Comparison of ENCODE assay signal across 11 cellular contexts in the genomic region with DNA sequence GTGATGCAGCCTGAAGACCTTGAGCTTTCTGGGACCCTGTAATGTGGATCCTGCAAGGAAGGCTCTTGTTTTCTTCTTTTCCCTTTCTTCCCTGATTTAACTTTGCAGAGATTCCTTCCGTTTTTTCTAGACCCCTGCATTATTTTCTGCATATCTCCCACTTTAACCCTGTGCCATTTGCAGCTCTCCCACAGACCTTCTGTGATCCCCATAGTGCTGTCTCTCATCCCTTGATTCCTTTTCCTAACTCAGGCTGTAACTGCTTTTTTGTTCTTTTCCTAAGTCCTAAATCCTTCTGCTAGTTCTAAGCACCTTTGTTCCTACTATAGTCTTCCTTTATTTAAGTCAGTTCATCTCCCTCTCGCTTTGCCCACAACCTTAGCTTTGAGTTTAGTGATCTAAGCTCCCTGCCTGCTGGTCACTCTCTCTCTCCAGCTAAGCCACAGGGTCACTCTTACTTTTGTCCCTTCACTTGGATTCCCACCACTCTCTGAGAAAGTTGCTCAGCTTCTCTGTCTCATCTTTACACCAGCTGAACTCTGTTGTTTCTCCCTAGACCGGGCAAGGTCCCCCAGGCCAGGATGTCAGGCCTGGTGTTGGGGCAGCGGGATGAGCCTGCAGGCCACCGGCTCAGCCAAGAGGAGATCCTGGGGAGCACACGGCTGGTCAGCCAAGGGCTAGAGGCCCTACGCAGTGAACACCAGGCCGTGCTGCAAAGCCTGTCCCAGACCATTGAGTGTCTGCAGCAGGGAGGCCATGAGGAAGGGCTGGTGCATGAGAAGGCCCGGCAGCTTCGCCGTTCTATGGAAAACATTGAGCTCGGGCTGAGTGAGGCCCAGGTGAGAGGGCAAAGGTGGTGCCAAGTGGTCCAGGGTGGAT. TPM values are rescaled to one million over a fixed set of nuclear protein-coding genes. Genes with fewer than 3 reads are reported as not detected.
DNase-seq lines count a peak whose midpoint lies in the region; ATAC-seq, FAIRE-seq and TF ChIP-seq lines count a peak whose summit lies in the region.
"Had no signal": no experiment of that assay in that cellular context is flagged by ENCODE, and none has a peak within 500 bp of the region (broad histone marks: within the 10 kb centered on the region; RNA-seq: fewer than 3 reads in every experiment).

No MANE protein-coding gene starts in this region.

- peaks cover 30% of the 10 kb centered on the region for H3K79me2 ChIP-seq in astrocyte (ENCODE audit: insufficient read depth, low read length)

- H3K27ac ChIP-seq in cardiac muscle cell (peak overlapping the region; percentile 91), astrocyte (ENCODE audit: low read depth, low read length) (no peak overlapping the region)

- peak overlapping the region; percentile 98 for H3K9ac ChIP-seq in astrocyte (ENCODE audit: low read length)

- H2AFZ ChIP-seq in astrocyte (ENCODE audit: low read depth, low read length) = no peak overlapping the region

- peak overlapping the region; percentile 95 for H3K4me2 ChIP-seq in astrocyte (ENCODE audit: low read length)

- H3K27me3 Mint-ChIP-seq in astrocyte (ENCODE audit: low read depth, unreplicated experiment) = no peaks in the 10 kb centered on the region
- no peaks in the 10 kb centered on the region for H3K27me3 Mint-ChIP-seq in type B pancreatic cell

- H3K9me3 Mint-ChIP-seq in astrocyte (ENCODE audit: unreplicated experiment) (no peaks in the 10 kb centered on the region), type B pancreatic cell (no peaks in the 10 kb centered on the region)

- H3K9me3 ChIP-seq in cardiac muscle cell (ENCODE audit: low read depth) = no peaks in the 10 kb centered on the region
- H3K9me3 ChIP-seq in astrocyte (ENCODE audit: insufficient read depth, low read depth, low read length) = no peaks in the 10 kb centered on the region
- H3K9me3 ChIP-seq in mucosa of descending colon = no peaks in the 10 kb centered on the region
- H3K9me3 ChIP-seq: neutrophil had no signal

- ATAC-seq in left ventricle myocardium superior (no peak), mucosa of descending colon (no peak), GM18870 (IDR thresholded peaks at IDR 0.05; ENCODE audit: unreplicated experiment) (no peak), HG02885 (IDR thresholded peaks at IDR 0.05; ENCODE audit: poor library complexity, unreplicated experiment) (no peak)

- H3K36me3 Mint-ChIP-seq in astrocyte (ENCODE audit: low read depth, unreplicated experiment) = peaks cover 17% of the 10 kb centered on the region
- peaks cover 8% of the 10 kb centered on the region for H3K36me3 Mint-ChIP-seq in type B pancreatic cell

- intact Hi-C loops in left ventricle myocardium superior (cut with micrococcal nuclease) (no loop called here), mucosa of descending colon (cut with DNase I, micrococcal nuclease) (no loop called here)

- no peaks in the 10 kb centered on the region for H4K20me1 ChIP-seq in astrocyte (ENCODE audit: insufficient read depth, low read length)

- TF ChIP-seq CTCF in cardiac muscle cell (IDR thresholded peaks at IDR 0.05; ENCODE audit: low read depth, low read length) = no peak
- no peak for TF ChIP-seq CTCF in astrocyte (IDR thresholded peaks at IDR 0.05; ENCODE audit: insufficient read depth, low read depth, low read length)
- no peak for TF ChIP-seq CTCF in mucosa of descending colon (IDR thresholded peaks at IDR 0.05)
- TF ChIP-seq CTCF in type B pancreatic cell (conservative IDR thresholded peaks at IDR 0.05) = no peak

- H3K4me3 ChIP-seq in cardiac muscle cell = peak overlapping the region; percentile 81
- H3K4me3 ChIP-seq in astrocyte (ENCODE audit: insufficient read depth, low read depth, low read length) = no peak overlapping the region
- H3K4me3 ChIP-seq in mucosa of descending colon = no peak overlapping the region

- peaks cover 15% of the 10 kb centered on the region for H3K4me1 Mint-ChIP-seq in astrocyte (ENCODE audit: low read depth, unreplicated experiment)
- peaks cover 33% of the 10 kb centered on the region for H3K4me1 Mint-ChIP-seq in type B pancreatic cell (ENCODE audit: unreplicated experiment)

- peak overlapping the region; percentile 96 for H3K4me3 Mint-ChIP-seq in astrocyte (ENCODE audit: unreplicated experiment)
- peak overlapping the region; percentile 98 for H3K4me3 Mint-ChIP-seq in type B pancreatic cell

- H3K36me3 ChIP-seq in cardiac muscle cell (peaks cover 20% of the 10 kb centered on the region), astrocyte (ENCODE audit: insufficient read depth, low read length) (peaks cover 8% of the 10 kb centered on the region), mucosa of descending colon (ENCODE audit: low read depth) (no peaks in the 10 kb centered on the region)

- DNase-seq in cardiac muscle cell (ENCODE audit: low read depth in 1 of 2, low spot score in 1 of 2) = no peak
- no peak for DNase-seq in left ventricle myocardium superior
- no peak for DNase-seq in astrocyte (ENCODE audit: low read depth)
- peak in 2 of 3 donors; percentile 23 to 48 for DNase-seq in mucosa of descending colon
- DNase-seq in type B pancreatic cell (ENCODE audit: extremely low spot score, unreplicated experiment) = no peak
- no peak for DNase-seq in NCI-H69 (lab: John Stamatoyannopoulos, UW)
- DNase-seq: NCI-H2081 treated with DMSO at 0.1 percent for 48 hours had no signal

- H3K4me1 ChIP-seq in cardiac muscle cell (ENCODE audit: low read depth) (peaks cover 9% of the 10 kb centered on the region), astrocyte (ENCODE audit: insufficient read depth, low read length) (peaks cover 30% of the 10 kb centered on the region), mucosa of descending colon (ENCODE audit: low read depth) (peaks cover 15% of the 10 kb centered on the region)

- H3K27ac Mint-ChIP-seq in astrocyte (ENCODE audit: unreplicated experiment) (no peak overlapping the region), type B pancreatic cell (peak overlapping the region; percentile 99)

- FAIRE-seq in astrocyte (lab: Jason Lieb, UNC) = no peak
- FAIRE-seq: TTC549 had no signal

- no peaks in the 10 kb centered on the region for H3K27me3 ChIP-seq in cardiac muscle cell
- no peaks in the 10 kb centered on the region for H3K27me3 ChIP-seq in astrocyte (ENCODE audit: insufficient read depth, low read length)
- H3K27me3 ChIP-seq: neutrophil had no signal

RNA-seq across cellular contexts. Expression of a gene that starts 1.6 kb away (rescaled TPM):
- total RNA-seq in cardiac muscle cell (44.3 and 57.2 TPM in 2 replicates), left ventricle myocardium superior (35.9 TPM), astrocyte (34.1 and 35.4 TPM in 2 replicates), mucosa of descending colon (100 to 1,000 TPM in 1 of 3 donors, 10 to 100 TPM in 2; 69.1 to 144 (median 99.1) TPM), type B pancreatic cell (ENCODE audit: low replicate concordance) (33.2 and 36.4 TPM in 2 replicates)
- polyA plus RNA-seq in cardiac muscle cell = 38.4 and 60.5 TPM in 2 replicates

RNA-seq across cellular contexts. Expression of a gene that starts 1.8 kb away (rescaled TPM):
- total RNA-seq in cardiac muscle cell (49.1 and 76.8 TPM in 2 replicates), left ventricle myocardium superior (116 TPM), astrocyte (47.4 and 59.7 TPM in 2 replicates), mucosa of descending colon (10 to 100 TPM; 58.7 to 82.8 (median 75.2) TPM), type B pancreatic cell (ENCODE audit: low replicate concordance) (58.6 and 71.8 TPM in 2 replicates)
- polyA plus RNA-seq in cardiac muscle cell = 148 and 188 TPM in 2 replicates

RNA-seq across cellular contexts. Expression of a gene that starts 7.3 kb away (rescaled TPM):
- 43.5 and 65.8 TPM in 2 replicates for total RNA-seq in cardiac muscle cell
- polyA plus RNA-seq in cardiac muscle cell = 33.1 and 44.9 TPM in 2 replicates
- total RNA-seq in left ventricle myocardium superior = 9.6 TPM
- total RNA-seq in astrocyte = 21.2 and 26.3 TPM in 2 replicates
- 10 to 100 TPM; 15.1 to 16.2 (median 15.3) TPM for total RNA-seq in mucosa of descending colon
- 53.7 and 65.0 TPM in 2 replicates for total RNA-seq in type B pancreatic cell (ENCODE audit: low replicate concordance)

RNA-seq across cellular contexts. Expression of a gene that starts 15.1 kb away (rescaled TPM):
- total RNA-seq in cardiac muscle cell (103 and 115 TPM in 2 replicates), left ventricle myocardium superior (2.1 TPM), astrocyte (506 and 728 TPM in 2 replicates), mucosa of descending colon (10 to 100 TPM in 1 of 3 donors, 1 to 10 TPM in 2; 8.3 to 12.9 (median 9.4) TPM), type B pancreatic cell (ENCODE audit: low replicate concordance) (115 and 155 TPM in 2 replicates)
- polyA plus RNA-seq in cardiac muscle cell = 75.8 and 88.0 TPM in 2 replicates

RNA-seq across cellular contexts. Expression of a gene that starts 39.6 kb away (rescaled TPM):
- total RNA-seq in cardiac muscle cell = 67.3 and 108 TPM in 2 replicates
- 63.8 and 77.1 TPM in 2 replicates for polyA plus RNA-seq in cardiac muscle cell
- 27.6 TPM for total RNA-seq in left ventricle myocardium superior
- 68.6 and 77.9 TPM in 2 replicates for total RNA-seq in astrocyte
- total RNA-seq in mucosa of descending colon = 10 to 100 TPM; 31.4 to 40.0 (median 37.1) TPM
- 51.7 and 56.7 TPM in 2 replicates for total RNA-seq in type B pancreatic cell (ENCODE audit: low replicate concordance)

Comparison
In these comparisons a context has a peak if more than half of its experiments do, and no peak if none do; other contexts are left out.
1. DNase-seq: peak in mucosa of descending colon (2 of 3); none in cardiac muscle cell (0 of 2), left ventricle myocardium superior (single experiment), astrocyte (single experiment), type B pancreatic cell (single experiment) and NCI-H69 (single experiment).